1 cellular context compared by ENCODE assay signal in genomic region chr11:27363576-27364115, GRCh38.
TF ChIP-seq lines count a peak whose summit lies in the region.

No MANE protein-coding gene starts in this region.

TF ChIP-seq in GM12878, 131 proteins besides CTCF, POLR2A, EP300 and RAD21:
- TF ChIP-seq CBFB (IDR thresholded peaks at IDR 0.05; ENCODE audit: low read depth) (no peak), MLLT1 (IDR thresholded peaks at IDR 0.05) (peak; percentile 94)
